Comparison of ENCODE assay signal across 11 cellular contexts in the genomic region with DNA sequence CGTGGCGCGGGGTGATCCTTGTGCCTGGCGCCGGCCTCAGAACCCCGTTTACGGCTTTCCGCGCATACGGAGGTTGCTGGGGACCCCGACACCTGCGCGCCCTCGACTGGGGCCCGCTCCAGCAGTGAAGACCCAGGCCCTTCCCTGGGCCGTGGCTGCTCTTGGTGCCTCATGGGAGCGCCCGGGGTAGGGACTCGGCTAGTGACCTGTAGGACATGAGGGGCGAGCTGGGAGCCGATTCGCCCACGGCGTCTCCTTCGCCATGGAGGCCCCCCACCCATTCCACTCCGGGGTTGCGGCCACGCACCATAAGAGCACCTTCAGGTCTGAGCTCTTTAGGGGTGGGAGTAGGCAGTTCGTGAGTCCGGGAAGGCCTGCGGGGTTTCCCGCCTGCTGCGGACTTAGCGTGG. TPM values are rescaled to one million over a fixed set of nuclear protein-coding genes. Genes with fewer than 3 reads are reported as not detected.
DNase-seq lines count a peak whose midpoint lies in the region; TF ChIP-seq lines count a peak whose summit lies in the region.
"Had no signal": no experiment of that assay in that cellular context is flagged by ENCODE, and none has a peak within 500 bp of the region (broad histone marks: within the 10 kb centered on the region; RNA-seq: fewer than 3 reads in every experiment).

No MANE protein-coding gene starts in this region.

- TF ChIP-seq CTCF in Caco-2 (IDR thresholded peaks at IDR 0.05; ENCODE audit: insufficient read depth in 1 of 2, low read depth in 1 of 2, low read length in 1 of 2, severe bottlenecking in 1 of 2, unreplicated experiment in 1 of 2): no peak
- no peak for TF ChIP-seq CTCF in WI38 (IDR thresholded peaks at IDR 0.05; ENCODE audit: low read depth, low read length)
- no peak for TF ChIP-seq CTCF in prostate gland (IDR thresholded peaks at IDR 0.05)

- 0 out of 2 replicates have a peak, but pooled peaks cover 4% of the 10 kb centered on the region for H3K4me1 ChIP-seq in Caco-2
- no peaks in the 10 kb centered on the region for H3K4me1 ChIP-seq in iPS-18a (ENCODE audit: control insufficient read depth, low read depth, low read length)
- no peaks in the 10 kb centered on the region for H3K4me1 ChIP-seq in prostate gland (replicated peaks)
- no peaks in the 10 kb centered on the region for H3K4me1 ChIP-seq in CD4-positive, alpha-beta memory T cell (ENCODE audit: insufficient read depth, low read length)

- no TSS peak for BruUV-seq in Caco-2 (replicated peaks; lab: Mats Ljungman, UMichigan)

- H3K9me3 ChIP-seq in Caco-2 (no peaks in the 10 kb centered on the region), iPS-18a (ENCODE audit: control insufficient read depth, low read depth, low read length) (no peaks in the 10 kb centered on the region), prostate gland (no peaks in the 10 kb centered on the region)
- H3K9me3 ChIP-seq in CD4-positive, alpha-beta memory T cell (ENCODE audit: control insufficient read depth in 1 of 2, low read length in 2 of 2): no peaks in the 10 kb centered on the region

- H3K4me3 Mint-ChIP-seq in Caco-2 (ENCODE audit: unreplicated experiment): peak overlapping the region; percentile 92
- H3K4me3 Mint-ChIP-seq in CD4-positive, alpha-beta memory T cell: no peak overlapping the region
- no peak overlapping the region for H3K4me3 Mint-ChIP-seq in activated T-helper 1 cell treated with anti-CD3 and anti-CD28 coated beads, Interleukin-12 subunit alpha, Interleukin-12 subunit beta, Interleukin-2, Interleukin-4 antibody, amounts not matched to agents 30 ng/mL and 10 ng/mL and 1 ng/mL, durations not matched to agents 14 hours and 24 hours and 36 hours

- peaks cover 6% of the 10 kb centered on the region for H3K4me1 Mint-ChIP-seq in Caco-2 (ENCODE audit: low read depth, unreplicated experiment)
- H3K4me1 Mint-ChIP-seq in CD4-positive, alpha-beta memory T cell: peaks cover 0 to 8% (median 2%) of the 10 kb centered on the region in 4 donors
- H3K4me1 Mint-ChIP-seq in activated T-helper 1 cell treated with anti-CD3 and anti-CD28 coated beads, Interleukin-12 subunit alpha, Interleukin-12 subunit beta, Interleukin-2, Interleukin-4 antibody, amounts not matched to agents 30 ng/mL and 10 ng/mL and 1 ng/mL, durations not matched to agents 14 hours and 24 hours and 36 hours (ENCODE audit: low read depth): no peaks in the 10 kb centered on the region

- H3K27me3 ChIP-seq in Caco-2 (replicated peaks; ENCODE audit: control insufficient read depth, insufficient read depth, low read length): no peaks in the 10 kb centered on the region; the same call in 1 of the 2 replicates
- H3K27me3 ChIP-seq in iPS-18a (ENCODE audit: control insufficient read depth, insufficient read depth, low read length): peaks cover 100% of the 10 kb centered on the region
- H3K27me3 ChIP-seq in prostate gland (replicated peaks; ENCODE audit: insufficient read depth): peaks cover 4% of the 10 kb centered on the region
- H3K27me3 ChIP-seq in CD4-positive, alpha-beta memory T cell (ENCODE audit: insufficient read depth, low read length): peaks cover 36% of the 10 kb centered on the region

- WGBS in prostate gland: 4% methylated on average over 33 of the region's 34 CpGs

- CTCF ChIA-PET in Caco-2 (lab: Charles Lee): interaction anchor here (0.8 to 2.7 kb wide), 13 partner anchors 9 to 550 kb away, joined by 3 to 69 read pairs (median 4); a partner anchor contains a TSS
- CTCF ChIA-PET in CD4-positive, alpha-beta memory T cell (lab: Charles Lee; ENCODE audit: partially characterized antibody): no interaction called here

- no peak for TF ChIP-seq POLR2A in prostate gland (IDR thresholded peaks at IDR 0.05)

- H3K9me3 Mint-ChIP-seq in Caco-2 (ENCODE audit: unreplicated experiment): no peaks in the 10 kb centered on the region
- peaks cover 0 to 6% (median 3%) of the 10 kb centered on the region in 8 donors for H3K9me3 Mint-ChIP-seq in CD4-positive, alpha-beta memory T cell
- H3K9me3 Mint-ChIP-seq in activated T-helper 1 cell treated with anti-CD3 and anti-CD28 coated beads, Interleukin-12 subunit alpha, Interleukin-12 subunit beta, Interleukin-2, Interleukin-4 antibody, amounts not matched to agents 30 ng/mL and 10 ng/mL and 1 ng/mL, durations not matched to agents 14 hours and 24 hours and 36 hours: no peaks in the 10 kb centered on the region

- peak overlapping the region; percentile 85 for H3K27ac Mint-ChIP-seq in Caco-2 (ENCODE audit: unreplicated experiment)
- H3K27ac Mint-ChIP-seq in CD4-positive, alpha-beta memory T cell: no peak overlapping the region
- H3K27ac Mint-ChIP-seq in activated T-helper 1 cell treated with anti-CD3 and anti-CD28 coated beads, Interleukin-12 subunit alpha, Interleukin-12 subunit beta, Interleukin-2, Interleukin-4 antibody, amounts not matched to agents 30 ng/mL and 10 ng/mL and 1 ng/mL, durations not matched to agents 14 hours and 24 hours and 36 hours: no peak overlapping the region
- H3K27ac Mint-ChIP-seq: CD14-positive monocyte had no signal

- POLR2A ChIA-PET in Caco-2 (lab: Charles Lee): no interaction called here
- POLR2A ChIA-PET in CD4-positive, alpha-beta memory T cell (lab: Charles Lee; ENCODE audit: partially characterized antibody): no interaction called here

- no peak overlapping the region for H3K27ac ChIP-seq in iPS-18a (ENCODE audit: low read length)
- H3K27ac ChIP-seq in prostate gland: no peak overlapping the region
- no peak overlapping the region for H3K27ac ChIP-seq in CD4-positive, alpha-beta memory T cell (ENCODE audit: low read depth, low read length)

- peak overlapping the region; percentile 59 for H3K4me3 ChIP-seq in Caco-2 (ENCODE audit: low read depth, low read length)
- peak overlapping the region; percentile 54 for H3K4me3 ChIP-seq in WI38 (ENCODE audit: low read depth, low read length)
- H3K4me3 ChIP-seq in iPS-18a (ENCODE audit: low read length): peak overlapping the region; percentile 42
- H3K4me3 ChIP-seq in prostate gland: peak overlapping the region; percentile 26 to 42
- no peak overlapping the region for H3K4me3 ChIP-seq in CD4-positive, alpha-beta memory T cell (ENCODE audit: low read length in 2 of 2)
- H3K4me3 ChIP-seq: GM12878 had no signal

- intact Hi-C loops in Caco-2 (cut with micrococcal nuclease; ENCODE audit: unreplicated experiment) (no loop called here), prostate gland (cut with DNase I) (no loop called here)
- intact Hi-C loops in CD4-positive, alpha-beta memory T cell (cut with micrococcal nuclease): no loop called here
- intact Hi-C loops in activated T-helper 1 cell treated with anti-CD3 and anti-CD28 coated beads, Interleukin-12 subunit alpha, Interleukin-12 subunit beta, Interleukin-2, Interleukin-4 antibody, amounts not matched to agents 30 ng/mL and 10 ng/mL and 1 ng/mL, durations not matched to agents 14 hours and 24 hours and 36 hours (cut with micrococcal nuclease): no loop called here

- no peaks in the 10 kb centered on the region for H3K27me3 Mint-ChIP-seq in Caco-2 (ENCODE audit: insufficient read depth, unreplicated experiment)
- H3K27me3 Mint-ChIP-seq in CD4-positive, alpha-beta memory T cell: peaks cover 35 to 45% of the 10 kb centered on the region in 2 donors
- H3K27me3 Mint-ChIP-seq in activated T-helper 1 cell treated with anti-CD3 and anti-CD28 coated beads, Interleukin-12 subunit alpha, Interleukin-12 subunit beta, Interleukin-2, Interleukin-4 antibody, amounts not matched to agents 30 ng/mL and 10 ng/mL and 1 ng/mL, durations not matched to agents 14 hours and 24 hours and 36 hours (ENCODE audit: insufficient read depth): peaks cover 46% of the 10 kb centered on the region

- H3K36me3 ChIP-seq in Caco-2 (ENCODE audit: control insufficient read depth, insufficient read depth, low read length) (no peaks in the 10 kb centered on the region), iPS-18a (ENCODE audit: control insufficient read depth, low read depth, low read length) (no peaks in the 10 kb centered on the region), prostate gland (no peaks in the 10 kb centered on the region)
- no peaks in the 10 kb centered on the region for H3K36me3 ChIP-seq in CD4-positive, alpha-beta memory T cell (ENCODE audit: insufficient read depth, low read length)

- DNase-seq in Caco-2 (no peak), prostate gland (ENCODE audit: low spot score) (no peak), HuH-7 (ENCODE audit: low spot score) (no peak), DMS53 treated with DMSO at 0.1 percent for 48 hours (lab: John Stamatoyannopoulos, UW; ENCODE audit: unreplicated experiment) (no peak)
- DNase-seq in CD4-positive, alpha-beta memory T cell: no peak
- no peak for DNase-seq in activated T-helper 1 cell treated with anti-CD3 and anti-CD28 coated beads, Interleukin-12 subunit alpha, Interleukin-12 subunit beta, Interleukin-2, Interleukin-4 antibody, amounts not matched to agents 30 ng/mL and 10 ng/mL and 1 ng/mL, durations not matched to agents 14 hours and 24 hours and 36 hours (ENCODE audit: low spot score)
- DNase-seq: kidney glomerular epithelial cell had no signal

- no peak overlapping the region for H3K9ac ChIP-seq in iPS-18a (ENCODE audit: low read length)

- no peaks in the 10 kb centered on the region for H3K36me3 Mint-ChIP-seq in Caco-2 (ENCODE audit: insufficient read depth, unreplicated experiment)
- no peaks in the 10 kb centered on the region for H3K36me3 Mint-ChIP-seq in CD4-positive, alpha-beta memory T cell
- H3K36me3 Mint-ChIP-seq in activated T-helper 1 cell treated with anti-CD3 and anti-CD28 coated beads, Interleukin-12 subunit alpha, Interleukin-12 subunit beta, Interleukin-2, Interleukin-4 antibody, amounts not matched to agents 30 ng/mL and 10 ng/mL and 1 ng/mL, durations not matched to agents 14 hours and 24 hours and 36 hours (ENCODE audit: low read depth): no peaks in the 10 kb centered on the region

RNA-seq across cellular contexts. Expression of a gene that starts 14.2 kb away (rescaled TPM):
- total RNA-seq in Caco-2 (2022): 6.9 and 7.2 TPM in 2 replicates
- total RNA-seq in prostate gland: 10 to 100 TPM in 1 of 2 donors, 1 to 10 TPM in 1; 4.9 to 11.1 TPM
- not detected for total RNA-seq in CD4-positive, alpha-beta memory T cell
- under 1 TPM in 1 of 2 donors, not detected in 1; 0.03 TPM for polyA plus RNA-seq in CD4-positive, alpha-beta memory T cell
- not detected in 2 replicates for total RNA-seq in activated T-helper 1 cell treated with anti-CD3 and anti-CD28 coated beads, Interleukin-12 subunit alpha, Interleukin-12 subunit beta, Interleukin-2, Interleukin-4 antibody, amounts not matched to agents 30 ng/mL and 10 ng/mL and 1 ng/mL, durations not matched to agents 14 hours and 24 hours and 36 hours
- polyA plus RNA-seq: CD14-positive monocyte had no signal

Comparison
In these comparisons a context has a peak if more than half of its experiments do, and no peak if none do; other contexts are left out.
1. H3K4me3 ChIP-seq: peak in Caco-2 (single experiment), WI38 (single experiment), iPS-18a (single experiment) and prostate gland (2 of 2); none in CD4-positive, alpha-beta memory T cell (0 of 2).